ENCODE assay signal across 27 cellular contexts in genomic region chr15:46900992-46901391, GRCh38.
"Had no signal": no experiment of that assay in that cellular context is flagged by ENCODE, and none has a peak within 500 bp of the region (broad histone marks: within the 10 kb centered on the region; RNA-seq: fewer than 3 reads in every experiment).

No MANE protein-coding gene starts in this region.

- H3K4me3 ChIP-seq: esophagus squamous epithelium, gastroesophageal sphincter, pancreas, prostate gland, tibial nerve had no signal

- H3K36me3 ChIP-seq: esophagus squamous epithelium, gastroesophageal sphincter, pancreas, prostate gland, tibial nerve had no signal

- H3K27ac ChIP-seq: esophagus squamous epithelium, gastroesophageal sphincter, pancreas, prostate gland, tibial nerve had no signal

- H3K9me3 ChIP-seq: esophagus squamous epithelium, gastroesophageal sphincter, pancreas, prostate gland, tibial nerve had no signal

- H3K4me1 ChIP-seq: esophagus squamous epithelium, gastroesophageal sphincter, pancreas, prostate gland, tibial nerve had no signal

- DNase-seq: activated CD4-positive, alpha-beta memory T cell treated with anti-CD3 and anti-CD28 coated beads for 36 hours; activated CD4-positive, alpha-beta T cell treated with anti-CD3 and anti-CD28 coated beads, Interleukin-2, amount 10 ng/mL, durations not matched to agents 24 days and 14 days; activated CD4-positive, CD25-positive, alpha-beta regulatory T cell treated with anti-CD3 and anti-CD28 coated beads, Interleukin-2, amount 50 U/mL, for 72 hours; activated CD8-positive, alpha-beta memory T cell treated with anti-CD3 and anti-CD28 coated beads, Interleukin-2, amount 50 U/mL, for 4 hours; activated gamma-delta T cell treated with Interleukin-2 at 50 U/mL for 16 hours; activated naive CD4-positive, alpha-beta T cell treated with anti-CD3 and anti-CD28 coated beads, Interleukin-2, amount 50 U/mL, for 16 hours; activated T-cell treated with anti-CD3 and anti-CD28 coated beads, Interleukin-2, amount 50 U/mL, for 1 hour; amygdala; central memory CD4-positive, alpha-beta T cell; esophagus squamous epithelium; hypothalamus; immature natural killer cell; kidney; naive thymus-derived CD8-positive, alpha-beta T cell; nucleus accumbens; pancreas; retina; stimulated activated CD4-positive, alpha-beta T cell treated with anti-CD3 and anti-CD28 coated beads, Interleukin-15, amount 100 ng/mL, for 24 hours; stimulated activated CD4-positive, alpha-beta T cell treated with anti-CD3 and anti-CD28 coated beads, Interleukin-2, amount 100 ng/mL, for 24 hours; stimulated activated naive CD4-positive, alpha-beta T cell; T-helper 2 cell had no signal

- FAIRE-seq: endothelial cell of umbilical vein, kidney, pancreas had no signal

- H3K27me3 ChIP-seq: esophagus squamous epithelium, gastroesophageal sphincter, pancreas, tibial nerve had no signal

- ATAC-seq: activated T-helper 17 cell treated with anti-CD3 and anti-CD28 coated beads, Interleukin-2, amount 50 U/mL, for 72 hours; gastroesophageal sphincter; naive thymus-derived CD8-positive, alpha-beta T cell; pancreas; sciatic nerve had no signal
